ENCODE assay signal across 8 cellular contexts in genomic region chr17:80414508-80414802, GRCh38. TPM values are rescaled to one million over a fixed set of nuclear protein-coding genes. Genes with fewer than 3 reads are reported as not detected.
A peak's percentile ranks its signal among the peaks of the same experiment; 100 is the strongest.
DNase-seq lines count a peak whose midpoint lies in the region; ATAC-seq and TF ChIP-seq lines count a peak whose summit lies in the region.

No MANE protein-coding gene starts in this region.

- peaks cover 20% of the 10 kb centered on the region for H3K4me1 Mint-ChIP-seq in activated naive CD4-positive, alpha-beta T cell treated with anti-CD3 and anti-CD28 coated beads for 36 hours (ENCODE audit: low read depth)

- H3K27ac ChIP-seq in RWPE1 (peak overlapping the region; percentile 89), fibroblast of lung (ENCODE audit: insufficient read depth, low read length) (peak overlapping the region; percentile 100), prostate gland (peak overlapping the region; percentile 91 to 98)

- H3K36me3 Mint-ChIP-seq in activated naive CD4-positive, alpha-beta T cell treated with anti-CD3 and anti-CD28 coated beads for 36 hours (ENCODE audit: low read depth): peaks cover 1% of the 10 kb centered on the region

- H3K27me3 Mint-ChIP-seq in activated naive CD4-positive, alpha-beta T cell treated with anti-CD3 and anti-CD28 coated beads for 36 hours (ENCODE audit: low read depth): peaks cover 11% of the 10 kb centered on the region

- H3K27me3 ChIP-seq in fibroblast of lung (ENCODE audit: control insufficient read depth, insufficient read depth, low read length) (no peaks in the 10 kb centered on the region), prostate gland (replicated peaks; ENCODE audit: insufficient read depth) (no peaks in the 10 kb centered on the region)

- H3K4me3 Mint-ChIP-seq in activated naive CD4-positive, alpha-beta T cell treated with anti-CD3 and anti-CD28 coated beads for 36 hours: peak overlapping the region; percentile 83

- no peak for TF ChIP-seq POLR2A in prostate gland (IDR thresholded peaks at IDR 0.05)

- no peak for ATAC-seq in GM18498 (IDR thresholded peaks at IDR 0.05; ENCODE audit: unreplicated experiment)

- intact Hi-C loops in activated naive CD4-positive, alpha-beta T cell treated with anti-CD3 and anti-CD28 coated beads for 36 hours (cut with micrococcal nuclease): loop anchor here (2.0 kb wide), 1 partner anchor 218 kb away; no protein-coding TSS in a partner anchor
- intact Hi-C loops in prostate gland (cut with DNase I): no loop called here

- no peaks in the 10 kb centered on the region for H3K9me3 Mint-ChIP-seq in activated naive CD4-positive, alpha-beta T cell treated with anti-CD3 and anti-CD28 coated beads for 36 hours

- H4K20me1 ChIP-seq in fibroblast of lung (ENCODE audit: control insufficient read depth, extremely low read depth, insufficient read depth, low read length): no peaks in the 10 kb centered on the region

- CTCF ChIA-PET in activated naive CD4-positive, alpha-beta T cell treated with anti-CD3 and anti-CD28 coated beads for 36 hours (lab: Charles Lee): interaction anchor here (0.7 to 1.1 kb wide), 2 partner anchors 12 to 556 kb away, joined by 3 to 5 read pairs; no protein-coding TSS in a partner anchor
- CTCF ChIA-PET in RWPE1 (lab: Yijun Ruan, JAX): interaction anchor here (0.7 to 1.3 kb wide), 3 partner anchors 23 to 332 kb away, joined by 3 to 5 read pairs (median 3); no protein-coding TSS in a partner anchor

- POLR2A ChIA-PET in RWPE1 (lab: Yijun Ruan, JAX; ENCODE audit: low non-redundant PET): no interaction called here

- H3K27ac Mint-ChIP-seq in activated naive CD4-positive, alpha-beta T cell treated with anti-CD3 and anti-CD28 coated beads for 36 hours: no peak overlapping the region

- 0% methylated on average over 15 of the region's 15 CpGs for WGBS in prostate gland

- H3K4me2 ChIP-seq in fibroblast of lung (ENCODE audit: extremely low read depth, insufficient read depth, low read length): peak overlapping the region; percentile 85

- TF ChIP-seq CTCF in RWPE1 (conservative IDR thresholded peaks at IDR 0.05; ENCODE audit: low read depth) (no peak; the same call in 1 of the 2 replicates), fibroblast of lung (conservative IDR thresholded peaks at IDR 0.05 in 1 of 2, IDR thresholded peaks at IDR 0.05 in 1 of 2; ENCODE audit: low read depth in 1 of 2, low read length in 2 of 2) (no peak), prostate gland (IDR thresholded peaks at IDR 0.05) (no peak)

- H3K4me3 ChIP-seq in fibroblast of lung (replicated peaks in 1 of 4; ENCODE audit: control extremely low read depth in 1 of 4, insufficient read depth in 1 of 4, low read depth in 3 of 4, low read length in 4 of 4) (peak overlapping the region; percentile 87 to 100 (median 98)), prostate gland (peak overlapping the region; percentile 81 to 93)

- peaks cover 13% of the 10 kb centered on the region for H3K79me2 ChIP-seq in fibroblast of lung (ENCODE audit: control insufficient read depth, insufficient read depth, low read length)

- no peak for DNase-seq in activated naive CD4-positive, alpha-beta T cell treated with anti-CD3 and anti-CD28 coated beads for 36 hours
- no peak for DNase-seq in activated naive CD4-positive, alpha-beta T cell (lab: John Stamatoyannopoulos, UW)
- DNase-seq in RWPE1 (ENCODE audit: low spot score) (peak; percentile 22), fibroblast of lung (ENCODE audit: low read depth in 2 of 2) (peak; percentile 8 to 14), prostate gland (ENCODE audit: low spot score) (no peak), DMS79 (lab: John Stamatoyannopoulos, UW) (no peak), midbrain (lab: John Stamatoyannopoulos, UW) (no peak)

- H3K9ac ChIP-seq in fibroblast of lung (ENCODE audit: insufficient read depth, low read length): peak overlapping the region; percentile 100

- H2AFZ ChIP-seq in fibroblast of lung (ENCODE audit: low read length): peak overlapping the region; percentile 89

- peaks cover 7% of the 10 kb centered on the region for H3K4me1 ChIP-seq in fibroblast of lung (ENCODE audit: control insufficient read depth, extremely low read depth, insufficient read depth, low read length)
- H3K4me1 ChIP-seq in prostate gland (replicated peaks): peaks cover 7% of the 10 kb centered on the region

- H3K36me3 ChIP-seq in fibroblast of lung (ENCODE audit: control insufficient read depth, insufficient read depth, low read length) (peaks cover 11% of the 10 kb centered on the region), prostate gland (no peaks in the 10 kb centered on the region)

- H3K9me3 ChIP-seq in fibroblast of lung (ENCODE audit: control insufficient read depth, insufficient read depth, low read depth, low read length) (no peaks in the 10 kb centered on the region), prostate gland (no peaks in the 10 kb centered on the region)

RNA-seq across cellular contexts. Expression of gene ENDOV, which starts 0.5 kb away (rescaled TPM):
- total RNA-seq in activated naive CD4-positive, alpha-beta T cell treated with anti-CD3 and anti-CD28 coated beads for 36 hours: 10 to 100 TPM in 1 of 2 experiments, 1 to 10 TPM in 1; 9.0 to 11.7 TPM
- 25.4 and 28.7 TPM in 2 replicates for total RNA-seq in fibroblast of lung
- 10.1 and 13.1 TPM in 2 replicates for polyA plus RNA-seq in fibroblast of lung
- 15.0 and 17.0 TPM in 2 replicates for polyA plus RNA-seq in fibroblast of lung (2012)
- 8.7 and 9.9 TPM in 2 replicates for polyA minus RNA-seq in fibroblast of lung (ENCODE audit: low replicate concordance)
- 10 to 100 TPM; 17.0 to 36.9 TPM for total RNA-seq in prostate gland

Comparison
In these comparisons a context has a peak if more than half of its experiments do, and no peak if none do; other contexts are left out.
1. DNase-seq: peak in RWPE1 (single experiment) and fibroblast of lung (2 of 2); none in activated naive CD4-positive, alpha-beta T cell treated with anti-CD3 and anti-CD28 coated beads for 36 hours (single experiment), activated naive CD4-positive, alpha-beta T cell (0 of 4), prostate gland (single experiment), DMS79 (single experiment) and midbrain (single experiment).
2. Peak in every context shown above with its lines, with median percentiles within 50 percentile points of each other: H3K27ac ChIP-seq.